ENCODE assay signal across 21 cellular contexts in genomic region chr6:139984317-139984716, GRCh38.
DNase-seq lines count a peak whose midpoint lies in the region; TF ChIP-seq lines count a peak whose summit lies in the region.
"Had no signal": no experiment of that assay in that cellular context is flagged by ENCODE, and none has a peak within 500 bp of the region (broad histone marks: within the 10 kb centered on the region; RNA-seq: fewer than 3 reads in every experiment).

No MANE protein-coding gene starts in this region.

- H3K4me3 ChIP-seq in HEK293 (ENCODE audit: low read depth, low read length) (no peak overlapping the region), muscle layer of duodenum (ENCODE audit: low read depth in 1 of 2, low read length in 2 of 2) (no peak overlapping the region), skeletal muscle satellite cell (ENCODE audit: low read length) (no peak overlapping the region)
- H3K4me3 ChIP-seq: SJCRH30, testis had no signal

- no peaks in the 10 kb centered on the region for H3K36me3 Mint-ChIP-seq in immature natural killer cell
- H3K36me3 Mint-ChIP-seq: CD14-positive monocyte had no signal

- H3K27me3 Mint-ChIP-seq in immature natural killer cell (ENCODE audit: low read depth in 3 of 3), result peaks cover 0 to 4% (median 3%) of the 10 kb centered on the region in 3 donors

- H3K4me3 Mint-ChIP-seq in immature natural killer cell, result no peak overlapping the region
- H3K4me3 Mint-ChIP-seq: CD14-positive monocyte had no signal

- H3K27ac ChIP-seq in HEK293 (ENCODE audit: extremely low read depth, low read depth, low read length), result no peak overlapping the region
- peak overlapping the region; percentile 29 for H3K27ac ChIP-seq in muscle layer of duodenum (ENCODE audit: low read length)
- H3K27ac ChIP-seq: neutrophil, SJCRH30 had no signal

- H3K9me3 Mint-ChIP-seq in immature natural killer cell, result no peaks in the 10 kb centered on the region

- no peak overlapping the region for H3K4me2 ChIP-seq in skeletal muscle satellite cell (ENCODE audit: low read length)

- peaks cover 0 to 2% of the 10 kb centered on the region in 2 donors for H3K4me1 Mint-ChIP-seq in immature natural killer cell

- DNase-seq in cerebellar cortex (ENCODE audit: low spot score), result peak; percentile 74
- no peak for DNase-seq in activated effector memory CD4-positive, alpha-beta T cell treated with anti-CD3 and anti-CD28 coated beads, Interleukin-2, amount 50 U/mL, for 16 hours
- no peak for DNase-seq in DMS153 treated with DMSO at 0.1 percent for 48 hours (lab: John Stamatoyannopoulos, UW; ENCODE audit: unreplicated experiment)
- DNase-seq in immature natural killer cell, result no peak
- DNase-seq in HT-29 (ENCODE audit: low spot score), result no peak
- DNase-seq: activated CD4-positive, alpha-beta T cell treated with anti-CD3 and anti-CD28 coated beads, Interleukin-2, amount 50 U/mL, for 1 hour; activated CD8-positive, alpha-beta memory T cell treated with anti-CD3 and anti-CD28 coated beads, Interleukin-2, amount 50 U/mL, for 4 hours; activated effector memory CD4-positive, alpha-beta T cell treated with Interleukin-2 at 50 U/mL for 16 hours; foreskin melanocyte; midbrain; MV-4-11; NCI-H1694; NCI-H774; SJCRH30; T-helper 2 cell; testis had no signal

- no peak for TF ChIP-seq CTCF in HEK293 (tag by site-specific recombination; IDR thresholded peaks at IDR 0.05)

- H3K4me1 ChIP-seq in HEK293 (ENCODE audit: control insufficient read depth, insufficient read depth, low read length) (peaks cover 18% of the 10 kb centered on the region), muscle layer of duodenum (ENCODE audit: control insufficient read depth in 1 of 2, insufficient read depth in 2 of 2, low read length in 2 of 2) (peaks cover 4 to 23% of the 10 kb centered on the region in 2 donors), skeletal muscle satellite cell (ENCODE audit: control insufficient read depth, insufficient read depth, low read length) (peaks cover 62% of the 10 kb centered on the region)
- H3K4me1 ChIP-seq: testis had no signal

- CTCF ChIA-PET in HEK293 (lab: Yijun Ruan, JAX), result interaction anchor here (0.7 kb wide), 1 partner anchor 314 kb away, joined by 3 read pairs; no protein-coding TSS in a partner anchor

- H3K27ac Mint-ChIP-seq in immature natural killer cell, result no peak overlapping the region
- H3K27ac Mint-ChIP-seq: CD14-positive monocyte had no signal

- no peaks in the 10 kb centered on the region for H3K36me3 ChIP-seq in HEK293 (ENCODE audit: control insufficient read depth in 2 of 2, insufficient read depth in 1 of 2, low read length in 2 of 2)
- H3K36me3 ChIP-seq in muscle layer of duodenum (ENCODE audit: control insufficient read depth in 1 of 2, insufficient read depth in 2 of 2, low read length in 2 of 2), result no peaks in the 10 kb centered on the region
- H3K36me3 ChIP-seq in skeletal muscle satellite cell (ENCODE audit: insufficient read depth, low read length), result no peaks in the 10 kb centered on the region
- H3K36me3 ChIP-seq: neutrophil, SJCRH30 had no signal

- H3K27me3 ChIP-seq in muscle layer of duodenum (ENCODE audit: low read depth, low read length), result no peaks in the 10 kb centered on the region
- H3K27me3 ChIP-seq in skeletal muscle satellite cell (ENCODE audit: control insufficient read depth, insufficient read depth, low read length), result no peaks in the 10 kb centered on the region
- H3K27me3 ChIP-seq: neutrophil, SJCRH30, testis had no signal

- H3K9me3 ChIP-seq in HEK293 (ENCODE audit: control insufficient read depth, insufficient read depth, low read depth, low read length) (no peaks in the 10 kb centered on the region), muscle layer of duodenum (ENCODE audit: control insufficient read depth in 1 of 2, low read length in 2 of 2) (no peaks in the 10 kb centered on the region), skeletal muscle satellite cell (replicated peaks; ENCODE audit: low read length) (no peaks in the 10 kb centered on the region)
- H3K9me3 ChIP-seq: neutrophil, SJCRH30, testis had no signal

- H3K9ac ChIP-seq in skeletal muscle satellite cell (ENCODE audit: low read depth, low read length), result peak overlapping the region; percentile 26

- POLR2A ChIA-PET in HEK293 (lab: Yijun Ruan, JAX), result interaction anchor here (1.3 kb wide), 1 partner anchor 614 kb away, joined by 3 read pairs; no protein-coding TSS in a partner anchor

TF ChIP-seq in HEK293, 187 proteins besides CTCF, POLR2A, EP300 and RAD21:
- TF ChIP-seq, protein P1, sequence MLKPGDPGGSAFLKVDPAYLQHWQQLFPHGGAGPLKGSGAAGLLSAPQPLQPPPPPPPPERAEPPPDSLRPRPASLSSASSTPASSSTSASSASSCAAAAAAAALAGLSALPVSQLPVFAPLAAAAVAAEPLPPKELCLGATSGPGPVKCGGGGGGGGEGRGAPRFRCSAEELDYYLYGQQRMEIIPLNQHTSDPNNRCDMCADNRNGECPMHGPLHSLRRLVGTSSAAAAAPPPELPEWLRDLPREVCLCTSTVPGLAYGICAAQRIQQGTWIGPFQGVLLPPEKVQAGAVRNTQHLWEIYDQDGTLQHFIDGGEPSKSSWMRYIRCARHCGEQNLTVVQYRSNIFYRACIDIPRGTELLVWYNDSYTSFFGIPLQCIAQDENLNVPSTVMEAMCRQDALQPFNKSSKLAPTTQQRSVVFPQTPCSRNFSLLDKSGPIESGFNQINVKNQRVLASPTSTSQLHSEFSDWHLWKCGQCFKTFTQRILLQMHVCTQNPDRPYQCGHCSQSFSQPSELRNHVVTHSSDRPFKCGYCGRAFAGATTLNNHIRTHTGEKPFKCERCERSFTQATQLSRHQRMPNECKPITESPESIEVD (tag by site-specific recombination; IDR thresholded peaks at IDR 0.05), result no peak
- TF ChIP-seq REST (tag by site-specific recombination; IDR thresholded peaks at IDR 0.05), result peak; percentile 79
TF ChIP-seq in HEK293: peak in this region for 1.
